23 cellular contexts compared by ENCODE assay signal in genomic region chr19:40216013-40216776, GRCh38. TPM values are rescaled to one million over a fixed set of nuclear protein-coding genes. Genes with fewer than 3 reads are reported as not detected.
A peak's percentile ranks its signal among the peaks of the same experiment; 100 is the strongest.
DNase-seq lines count a peak whose midpoint lies in the region; ATAC-seq, FAIRE-seq and TF ChIP-seq lines count a peak whose summit lies in the region.
"Had no signal": no experiment of that assay in that cellular context is flagged by ENCODE, and none has a peak within 500 bp of the region (broad histone marks: within the 10 kb centered on the region; RNA-seq: fewer than 3 reads in every experiment).

No MANE protein-coding gene starts in this region.

- BruUV-seq in IMR-90 (replicated peaks; lab: Mats Ljungman, UMichigan): no TSS peak

- no peaks in the 10 kb centered on the region for H3K79me2 ChIP-seq in keratinocyte (ENCODE audit: control insufficient read depth, insufficient read depth, low read length)

- peak; percentile 32 for DNase-seq in DMS79 (lab: John Stamatoyannopoulos, UW)
- DNase-seq in IMR-90: no peak
- peak; percentile 22 for DNase-seq in activated naive CD8-positive, alpha-beta T cell treated with anti-CD3 and anti-CD28 coated beads, Interleukin-2, amount 10 ng/mL, durations not matched to agents 7 days and 5 days
- DNase-seq in keratinocyte (ENCODE audit: low read depth, low spot score): no peak
- DNase-seq in pancreas: no peak
- DNase-seq in activated CD4-positive, alpha-beta memory T cell treated with anti-CD3 and anti-CD28 coated beads for 36 hours: no peak
- no peak for DNase-seq in progenitor cell of endocrine pancreas (ENCODE audit: low spot score, unreplicated experiment)
- no peak for DNase-seq in COLO829 (ENCODE audit: low spot score)
- DNase-seq: activated T-cell treated with anti-CD3 and anti-CD28 coated beads, Interleukin-2, amount 50 U/mL, for 72 hours; amniotic stem cell; NCI-H226; OCI-M1; sigmoid colon; SK-N-SH had no signal

- TF ChIP-seq POLR2A in IMR-90 (IDR thresholded peaks at IDR 0.05; ENCODE audit: low read depth, low read length): no peak

- no peak overlapping the region for H2BK120ac ChIP-seq in IMR-90 (ENCODE audit: low read depth, low read length)

- 32% methylated on average over 5 of the region's 23 CpGs; no CpG with 5 or more reads in 1 of the 2 experiments for WGBS in IMR-90 (ENCODE audit: extremely low coverage in 2 of 2, insufficient read length in 1 of 2), 2 experiments
- WGBS in pancreas, 2 donors: 24 to 28% methylated on average over 23 of the region's 23 CpGs

- H4K20me1 ChIP-seq in IMR-90 (ENCODE audit: insufficient read depth, low read length): no peaks in the 10 kb centered on the region
- no peaks in the 10 kb centered on the region for H4K20me1 ChIP-seq in keratinocyte (ENCODE audit: control insufficient read depth, extremely low read depth, insufficient read depth, low read length)
- H4K20me1 ChIP-seq: BLaER1 had no signal

- peaks cover 2% of the 10 kb centered on the region for H3K4me1 Mint-ChIP-seq in activated naive CD8-positive, alpha-beta T cell treated with anti-CD3 and anti-CD28 coated beads, Interleukin-2, amount 10 ng/mL, durations not matched to agents 7 days and 5 days
- peaks cover 5% of the 10 kb centered on the region for H3K4me1 Mint-ChIP-seq in activated CD4-positive, alpha-beta memory T cell treated with anti-CD3 and anti-CD28 coated beads for 36 hours (ENCODE audit: low read depth)
- peaks cover 3% of the 10 kb centered on the region for H3K4me1 Mint-ChIP-seq in progenitor cell of endocrine pancreas (ENCODE audit: low read depth)

- H4K91ac ChIP-seq in IMR-90 (ENCODE audit: insufficient read depth, low read depth, low read length): no peak overlapping the region

- H3K9me3 ChIP-seq in IMR-90 (ENCODE audit: control insufficient read depth, insufficient read depth, low read length) (no peaks in the 10 kb centered on the region), keratinocyte (ENCODE audit: control insufficient read depth, low read depth, low read length) (no peaks in the 10 kb centered on the region), pancreas (no peaks in the 10 kb centered on the region)
- H3K9me3 ChIP-seq: neutrophil, sigmoid colon, SK-N-SH had no signal

- peak overlapping the region; percentile 32 for H2AFZ ChIP-seq in IMR-90 (replicated peaks; ENCODE audit: low read length, poor library complexity)
- no peak overlapping the region for H2AFZ ChIP-seq in keratinocyte (ENCODE audit: control insufficient read depth, low read length)

- H2AK5ac ChIP-seq in IMR-90 (ENCODE audit: low read depth, low read length): no peak overlapping the region

- H3K14ac ChIP-seq in IMR-90 (replicated peaks; ENCODE audit: low read depth, low read length): no peak overlapping the region

- H3K79me1 ChIP-seq in IMR-90 (ENCODE audit: low read depth in 1 of 2, low read length in 2 of 2): no peaks in the 10 kb centered on the region

- H3K56ac ChIP-seq in IMR-90 (ENCODE audit: extremely low read depth, insufficient read depth, low read length): no peak overlapping the region

- no peak for FAIRE-seq in keratinocyte (lab: Jason Lieb, UNC)
- no peak for FAIRE-seq in pancreas (lab: Jason Lieb, UNC)
- FAIRE-seq: frontal cortex, TTC549 had no signal

- no peak overlapping the region; the same call in 1 of the 2 replicates for H3K23ac ChIP-seq in IMR-90 (ENCODE audit: low read depth, low read length)

- no peaks in the 10 kb centered on the region for H3K36me3 Mint-ChIP-seq in activated naive CD8-positive, alpha-beta T cell treated with anti-CD3 and anti-CD28 coated beads, Interleukin-2, amount 10 ng/mL, durations not matched to agents 7 days and 5 days
- no peaks in the 10 kb centered on the region for H3K36me3 Mint-ChIP-seq in activated CD4-positive, alpha-beta memory T cell treated with anti-CD3 and anti-CD28 coated beads for 36 hours
- H3K36me3 Mint-ChIP-seq in progenitor cell of endocrine pancreas (ENCODE audit: insufficient read depth): peaks cover 3% of the 10 kb centered on the region

- CTCF ChIA-PET in IMR-90 (lab: Yijun Ruan, JAX): no interaction called here
- CTCF ChIA-PET in activated CD4-positive, alpha-beta memory T cell treated with anti-CD3 and anti-CD28 coated beads for 36 hours (lab: Charles Lee): interaction anchor here (0.5 to 1.1 kb wide), 2 partner anchors 9 to 76 kb away, joined by 3 read pairs; no protein-coding TSS in a partner anchor

- peaks cover 39% of the 10 kb centered on the region for H3K27me3 Mint-ChIP-seq in activated naive CD8-positive, alpha-beta T cell treated with anti-CD3 and anti-CD28 coated beads, Interleukin-2, amount 10 ng/mL, durations not matched to agents 7 days and 5 days
- peaks cover 26% of the 10 kb centered on the region for H3K27me3 Mint-ChIP-seq in activated CD4-positive, alpha-beta memory T cell treated with anti-CD3 and anti-CD28 coated beads for 36 hours
- H3K27me3 Mint-ChIP-seq in progenitor cell of endocrine pancreas: peaks cover 43% of the 10 kb centered on the region

- intact Hi-C loops in IMR-90 (cut with micrococcal nuclease): no loop called here
- intact Hi-C loops in pancreas (cut with DNase I): no loop called here
- intact Hi-C loops in activated CD4-positive, alpha-beta memory T cell treated with anti-CD3 and anti-CD28 coated beads for 36 hours (cut with micrococcal nuclease): no loop called here

- H3K9me1 ChIP-seq in IMR-90 (ENCODE audit: insufficient read depth, low read length) (peaks cover 11% of the 10 kb centered on the region), keratinocyte (ENCODE audit: control insufficient read depth, extremely low read depth, insufficient read depth, low read length) (no peaks in the 10 kb centered on the region)

- dilution Hi-C loops in IMR-90 (cut with HindIII; ENCODE audit: low sequenced_read_pairs, unreplicated experiment): no loop called here
- dilution Hi-C loops in keratinocyte (cut with MboI; ENCODE audit: extremely low pct_ligation_motif_present, low sequenced_read_pairs): no loop called here

- H3K36me3 ChIP-seq in IMR-90 (ENCODE audit: control insufficient read depth, insufficient read depth, low read length) (peaks cover 13% of the 10 kb centered on the region; the same call in 1 of the 2 replicates), keratinocyte (ENCODE audit: control insufficient read depth in 2 of 2, extremely low read depth in 1 of 2, insufficient read depth in 2 of 2, low read length in 2 of 2) (peaks cover 0 to 1% of the 10 kb centered on the region in 2 experiments), pancreas (no peaks in the 10 kb centered on the region)
- H3K36me3 ChIP-seq: neutrophil had no signal

- no peak overlapping the region for H3K18ac ChIP-seq in IMR-90 (ENCODE audit: low read depth, low read length)

- H3K9ac ChIP-seq in IMR-90 (ENCODE audit: low read depth, low read length) (no peak overlapping the region), keratinocyte (ENCODE audit: control insufficient read depth, extremely low read depth, insufficient read depth, low read length) (no peak overlapping the region)
- H3K9ac ChIP-seq: BLaER1, SK-N-SH had no signal

- ATAC-seq in IMR-90 (ENCODE audit: low read depth) (no peak), pancreas (no peak)
- ATAC-seq in activated naive CD8-positive, alpha-beta T cell treated with anti-CD3 and anti-CD28 coated beads, Interleukin-2, amount 10 ng/mL, durations not matched to agents 7 days and 5 days (ENCODE audit: low read depth): no peak

- no peak overlapping the region for H3K27ac Mint-ChIP-seq in activated naive CD8-positive, alpha-beta T cell treated with anti-CD3 and anti-CD28 coated beads, Interleukin-2, amount 10 ng/mL, durations not matched to agents 7 days and 5 days
- H3K27ac Mint-ChIP-seq in activated CD4-positive, alpha-beta memory T cell treated with anti-CD3 and anti-CD28 coated beads for 36 hours: no peak overlapping the region
- H3K27ac Mint-ChIP-seq in progenitor cell of endocrine pancreas: no peak overlapping the region
- H3K27ac Mint-ChIP-seq: activated CD8-positive, alpha-beta T cell treated with anti-CD3 and anti-CD28 coated beads for 36 hours; activated T-cell treated with anti-CD3 and anti-CD28 coated beads, Interleukin-2, amount 50 U/mL, for 72 hours; memory B cell had no signal

- no peak overlapping the region for H2BK5ac ChIP-seq in IMR-90 (ENCODE audit: low read depth, low read length, poor library complexity, severe bottlenecking)

- H4K5ac ChIP-seq in IMR-90 (ENCODE audit: low read depth, low read length): no peak overlapping the region

- in situ Hi-C loops in IMR-90 (cut with MboI; ENCODE audit: low sequenced_read_pairs): no loop called here

- H3K4me1 ChIP-seq in IMR-90 (ENCODE audit: control insufficient read depth, insufficient read depth, low read length): no peaks in the 10 kb centered on the region
- H3K4me1 ChIP-seq in keratinocyte (ENCODE audit: control insufficient read depth, extremely low read depth, insufficient read depth, low read length): peaks cover 15% of the 10 kb centered on the region
- no peaks in the 10 kb centered on the region for H3K4me1 ChIP-seq in pancreas
- H3K4me1 ChIP-seq: BLaER1 had no signal

- H2AK9ac ChIP-seq in IMR-90 (replicated peaks; ENCODE audit: low read depth, low read length, poor library complexity): no peak overlapping the region

- H2BK15ac ChIP-seq in IMR-90 (ENCODE audit: low read depth, low read length): no peak overlapping the region

- no peak overlapping the region for H3K4me3 Mint-ChIP-seq in activated naive CD8-positive, alpha-beta T cell treated with anti-CD3 and anti-CD28 coated beads, Interleukin-2, amount 10 ng/mL, durations not matched to agents 7 days and 5 days
- no peak overlapping the region for H3K4me3 Mint-ChIP-seq in activated CD4-positive, alpha-beta memory T cell treated with anti-CD3 and anti-CD28 coated beads for 36 hours
- no peak overlapping the region for H3K4me3 Mint-ChIP-seq in progenitor cell of endocrine pancreas (ENCODE audit: low read depth)
- H3K4me3 Mint-ChIP-seq: activated CD8-positive, alpha-beta T cell treated with anti-CD3 and anti-CD28 coated beads for 36 hours; memory B cell had no signal

- no peaks in the 10 kb centered on the region for H3K9me3 Mint-ChIP-seq in activated naive CD8-positive, alpha-beta T cell treated with anti-CD3 and anti-CD28 coated beads, Interleukin-2, amount 10 ng/mL, durations not matched to agents 7 days and 5 days
- H3K9me3 Mint-ChIP-seq in activated CD4-positive, alpha-beta memory T cell treated with anti-CD3 and anti-CD28 coated beads for 36 hours: no peaks in the 10 kb centered on the region
- no peaks in the 10 kb centered on the region for H3K9me3 Mint-ChIP-seq in progenitor cell of endocrine pancreas (ENCODE audit: low read depth)
- H3K9me3 Mint-ChIP-seq: activated CD8-positive, alpha-beta T cell treated with anti-CD3 and anti-CD28 coated beads for 36 hours; activated T-cell treated with anti-CD3 and anti-CD28 coated beads, Interleukin-2, amount 50 U/mL, for 72 hours; memory B cell had no signal

- H2BK20ac ChIP-seq in IMR-90 (ENCODE audit: low read depth, low read length): no peak overlapping the region

- H4K8ac ChIP-seq in IMR-90 (ENCODE audit: low read depth in 2 of 2, low read length in 2 of 2): no peak overlapping the region

- no peak for TF ChIP-seq RAD21 in IMR-90 (IDR thresholded peaks at IDR 0.05; ENCODE audit: low read length)

- H3K4me3 ChIP-seq in IMR-90 (ENCODE audit: insufficient read depth, low read depth, low read length): no peak overlapping the region
- no peak overlapping the region for H3K4me3 ChIP-seq in keratinocyte (ENCODE audit: control insufficient read depth in 2 of 3, extremely low read depth in 1 of 3, insufficient read depth in 2 of 3, low read depth in 1 of 3, low read length in 3 of 3)
- H3K4me3 ChIP-seq in pancreas: no peak overlapping the region
- H3K4me3 ChIP-seq: BLaER1, sigmoid colon had no signal

- POLR2A ChIA-PET in IMR-90 (lab: Charles Lee; ENCODE audit: unreplicated experiment): no interaction called here
- POLR2A ChIA-PET in activated naive CD8-positive, alpha-beta T cell treated with anti-CD3 and anti-CD28 coated beads, Interleukin-2, amount 10 ng/mL, durations not matched to agents 7 days and 5 days (lab: Charles Lee): no interaction called here
- POLR2A ChIA-PET in activated CD4-positive, alpha-beta memory T cell treated with anti-CD3 and anti-CD28 coated beads for 36 hours (lab: Charles Lee): no interaction called here

- H3K27me3 ChIP-seq in IMR-90 (ENCODE audit: control insufficient read depth, insufficient read depth, low read length): peaks cover 15% of the 10 kb centered on the region
- peaks cover 29% of the 10 kb centered on the region for H3K27me3 ChIP-seq in keratinocyte (ENCODE audit: control insufficient read depth, extremely low read depth, insufficient read depth, low read length)
- peaks cover 0 to 11% (median 2%) of the 10 kb centered on the region in 4 donors for H3K27me3 ChIP-seq in pancreas

- TF ChIP-seq CTCF in IMR-90 (conservative IDR thresholded peaks at IDR 0.05; ENCODE audit: low read depth, low read length) (no peak), keratinocyte (optimal IDR thresholded peaks at IDR 0.05 in 1 of 3, IDR thresholded peaks at IDR 0.05 in 1 of 3, conservative IDR thresholded peaks at IDR 0.05 in 1 of 3; ENCODE audit: extremely low read depth in 1 of 3, insufficient read depth in 2 of 3, low read length in 3 of 3) (no peak), pancreas (IDR thresholded peaks at IDR 0.05) (no peak), progenitor cell of endocrine pancreas (IDR thresholded peaks at IDR 0.05; ENCODE audit: unreplicated experiment) (no peak)

- H3K4me2 ChIP-seq in IMR-90 (ENCODE audit: low read depth, low read length): no peak overlapping the region
- H3K4me2 ChIP-seq in keratinocyte (ENCODE audit: control insufficient read depth, extremely low read depth, insufficient read depth, low read depth, low read length): peak overlapping the region; percentile 76
- H3K4me2 ChIP-seq: BLaER1, SK-N-SH had no signal

- no peak overlapping the region for H3K4ac ChIP-seq in IMR-90 (ENCODE audit: low read depth, low read length)

- H3K27ac ChIP-seq in IMR-90 (ENCODE audit: insufficient read depth, low read length): no peak overlapping the region
- no peak overlapping the region for H3K27ac ChIP-seq in keratinocyte (ENCODE audit: control insufficient read depth, insufficient read depth, low read length)
- no peak overlapping the region for H3K27ac ChIP-seq in pancreas
- H3K27ac ChIP-seq: BLaER1, neutrophil, sigmoid colon had no signal

RNA-seq across cellular contexts. Expression of gene TTC9B, which starts 2.0 kb away (rescaled TPM):
- total RNA-seq in IMR-90 (2012; rRNA removed) (not detected in 2 replicates), pancreas (not detected), progenitor cell of endocrine pancreas (not detected in 2 replicates)
- polyA plus RNA-seq in IMR-90 (2012; rRNA removed) (not detected in 2 replicates), keratinocyte (not detected in 3 replicates), pancreas (under 1 TPM in 1 of 2 donors, not detected in 1; 0.05 TPM)
- not detected in 2 replicates for polyA plus RNA-seq in IMR-90 (2012; cell fraction: cytosol; rRNA removed)
- 0.03 and 0.13 TPM in 2 replicates for polyA plus RNA-seq in IMR-90 (2012; cell fraction: nucleus; rRNA removed; ENCODE audit: low replicate concordance)
- not detected for total RNA-seq in activated naive CD8-positive, alpha-beta T cell treated with anti-CD3 and anti-CD28 coated beads, Interleukin-2, amount 10 ng/mL, durations not matched to agents 7 days and 5 days
- polyA plus RNA-seq in keratinocyte (2011; ENCODE audit: low read depth): not detected
- polyA plus RNA-seq in keratinocyte (2011; cell fraction: cytosol; rRNA removed): not detected in 2 replicates
- not detected in 2 replicates for polyA plus RNA-seq in keratinocyte (2011; cell fraction: nucleus; rRNA removed)
- polyA plus RNA-seq in keratinocyte (2012; ENCODE audit: low replicate concordance): 0.20 TPM in 1 of 2 replicates, not detected in the other
- not detected in 3 replicates for polyA minus RNA-seq in keratinocyte
- polyA minus RNA-seq in keratinocyte (2011; cell fraction: cytosol; rRNA and poly(A)+ RNA removed): not detected
- not detected in 2 replicates for polyA minus RNA-seq in keratinocyte (2011; cell fraction: nucleus; rRNA and poly(A)+ RNA removed)
- total RNA-seq in activated CD4-positive, alpha-beta memory T cell treated with anti-CD3 and anti-CD28 coated beads for 36 hours: not detected
- total RNA-seq: activated CD8-positive, alpha-beta T cell treated with anti-CD3 and anti-CD28 coated beads for 36 hours; activated T-cell treated with anti-CD3 and anti-CD28 coated beads, Interleukin-2, amount 50 U/mL, for 72 hours; chondrocyte; Daoy; H4 had no signal

RNA-seq across cellular contexts. Expression of gene CCNP, which starts 10.3 kb away (rescaled TPM):
- total RNA-seq in IMR-90 (2012; rRNA removed): under 0.01 TPM in 2 replicates
- polyA plus RNA-seq in IMR-90 (2012; rRNA removed): 0.17 and 0.21 TPM in 2 replicates
- polyA plus RNA-seq in IMR-90 (2012; cell fraction: cytosol; rRNA removed): 0.17 and 0.42 TPM in 2 replicates
- 1.5 and 3.1 TPM in 2 replicates for polyA plus RNA-seq in IMR-90 (2012; cell fraction: nucleus; rRNA removed; ENCODE audit: low replicate concordance)
- under 1 TPM; 0.53 to 0.99 TPM for total RNA-seq in activated naive CD8-positive, alpha-beta T cell treated with anti-CD3 and anti-CD28 coated beads, Interleukin-2, amount 10 ng/mL, durations not matched to agents 7 days and 5 days
- 0.13 to 0.22 TPM (median 0.16 TPM) in 3 replicates for polyA plus RNA-seq in keratinocyte
- polyA plus RNA-seq in keratinocyte (2011; ENCODE audit: low read depth): not detected
- polyA plus RNA-seq in keratinocyte (2011; cell fraction: cytosol; rRNA removed): 0.12 TPM in 2 replicates
- 0.71 and 0.99 TPM in 2 replicates for polyA plus RNA-seq in keratinocyte (2011; cell fraction: nucleus; rRNA removed)
- polyA plus RNA-seq in keratinocyte (2012; ENCODE audit: low replicate concordance): 0.28 and 0.32 TPM in 2 replicates
- not detected in 3 replicates for polyA minus RNA-seq in keratinocyte
- polyA minus RNA-seq in keratinocyte (2011; cell fraction: cytosol; rRNA and poly(A)+ RNA removed): not detected
- 0.42 TPM in 1 of 2 replicates, not detected in the other for polyA minus RNA-seq in keratinocyte (2011; cell fraction: nucleus; rRNA and poly(A)+ RNA removed)
- under 1 TPM in 1 of 6 donors, not detected in 5; 0.19 TPM for total RNA-seq in pancreas
- under 1 TPM in 1 of 2 donors, not detected in 1; 0.21 TPM for polyA plus RNA-seq in pancreas
- total RNA-seq in activated CD4-positive, alpha-beta memory T cell treated with anti-CD3 and anti-CD28 coated beads for 36 hours: not detected
- 0.50 and 0.78 TPM in 2 replicates for total RNA-seq in progenitor cell of endocrine pancreas
- total RNA-seq: activated CD8-positive, alpha-beta T cell treated with anti-CD3 and anti-CD28 coated beads for 36 hours; Daoy; H4; sigmoid colon had no signal

RNA-seq across cellular contexts. Expression of gene MAP3K10, which starts 25.0 kb away (rescaled TPM):
- total RNA-seq in IMR-90 (2012; rRNA removed) (1.4 and 1.8 TPM in 2 replicates), pancreas (10 to 100 TPM in 1 of 6 donors, 1 to 10 TPM in 5; 5.9 to 13.7 (median 7.1) TPM), progenitor cell of endocrine pancreas (35.3 and 37.2 TPM in 2 replicates)
- polyA plus RNA-seq in IMR-90 (2012; rRNA removed) (5.5 and 6.4 TPM in 2 replicates), keratinocyte (2.9 to 5.7 TPM (median 4.2 TPM) in 3 replicates), pancreas (10 to 100 TPM; 12.4 to 32.8 TPM)
- 3.1 and 5.2 TPM in 2 replicates for polyA plus RNA-seq in IMR-90 (2012; cell fraction: cytosol; rRNA removed)
- polyA plus RNA-seq in IMR-90 (2012; cell fraction: nucleus; rRNA removed; ENCODE audit: low replicate concordance): 32.7 and 58.4 TPM in 2 replicates
- 10 to 100 TPM; 25.6 to 26.4 TPM for total RNA-seq in activated naive CD8-positive, alpha-beta T cell treated with anti-CD3 and anti-CD28 coated beads, Interleukin-2, amount 10 ng/mL, durations not matched to agents 7 days and 5 days
- 6.7 TPM for polyA plus RNA-seq in keratinocyte (2011; ENCODE audit: low read depth)
- 1.3 and 3.9 TPM in 2 replicates for polyA plus RNA-seq in keratinocyte (2011; cell fraction: cytosol; rRNA removed)
- 14.7 and 19.5 TPM in 2 replicates for polyA plus RNA-seq in keratinocyte (2011; cell fraction: nucleus; rRNA removed)
- polyA plus RNA-seq in keratinocyte (2012; ENCODE audit: low replicate concordance): 6.0 and 7.0 TPM in 2 replicates
- 5.3 to 6.6 TPM (median 6.4 TPM) in 3 replicates for polyA minus RNA-seq in keratinocyte
- 10.4 TPM for polyA minus RNA-seq in keratinocyte (2011; cell fraction: cytosol; rRNA and poly(A)+ RNA removed)
- 6.3 and 10.2 TPM in 2 replicates for polyA minus RNA-seq in keratinocyte (2011; cell fraction: nucleus; rRNA and poly(A)+ RNA removed)
- total RNA-seq in activated CD4-positive, alpha-beta memory T cell treated with anti-CD3 and anti-CD28 coated beads for 36 hours: 10 to 100 TPM; 10.9 to 11.0 TPM

Comparison
In these comparisons a context has a peak if more than half of its experiments do, and no peak if none do; other contexts are left out.
1. DNase-seq: peak in DMS79 (single experiment) and activated naive CD8-positive, alpha-beta T cell treated with anti-CD3 and anti-CD28 coated beads, Interleukin-2, amount 10 ng/mL, durations not matched to agents 7 days and 5 days (single experiment); none in IMR-90 (single experiment), keratinocyte (single experiment), pancreas (0 of 6), activated CD4-positive, alpha-beta memory T cell treated with anti-CD3 and anti-CD28 coated beads for 36 hours (single experiment), progenitor cell of endocrine pancreas (single experiment) and COLO829 (single experiment).